Comparison of ENCODE assay signal across 12 cellular contexts in the genomic region with DNA sequence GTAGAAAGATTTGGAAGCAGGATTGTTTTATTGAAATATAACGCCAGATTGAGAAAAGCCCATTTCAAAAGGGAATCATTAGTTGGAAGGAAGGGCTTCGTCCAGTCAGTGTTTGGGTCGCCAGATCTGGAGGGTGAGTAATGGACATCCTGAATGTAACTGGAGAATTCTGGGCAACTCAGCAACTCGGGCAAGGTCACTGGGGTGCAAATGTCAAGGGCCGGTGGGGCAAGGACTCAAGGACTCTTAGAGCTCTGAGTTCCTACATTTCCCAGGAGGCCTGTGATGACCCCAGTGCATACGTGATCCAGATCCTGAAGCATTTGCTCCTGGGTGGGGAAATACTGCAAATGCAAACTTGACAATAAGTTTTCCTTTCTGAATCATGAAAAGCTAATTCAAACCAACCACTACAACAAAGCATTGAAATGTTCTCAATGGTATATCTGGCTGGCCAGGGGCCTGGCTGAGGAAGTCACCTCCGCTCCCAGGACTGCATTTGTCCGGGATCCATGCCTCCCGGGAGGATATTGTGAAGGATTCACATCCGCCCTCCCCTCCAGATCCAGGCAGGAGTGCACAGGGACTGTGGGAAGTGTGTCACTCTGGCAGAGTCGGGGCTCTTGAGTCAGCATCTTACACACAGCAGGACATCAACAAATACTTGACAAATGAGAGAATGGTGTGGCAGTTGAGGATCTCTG.
DNase-seq lines count a peak whose midpoint lies in the region; ATAC-seq, FAIRE-seq and TF ChIP-seq lines count a peak whose summit lies in the region.
"Had no signal": no experiment of that assay in that cellular context is flagged by ENCODE, and none has a peak within 500 bp of the region (broad histone marks: within the 10 kb centered on the region; RNA-seq: fewer than 3 reads in every experiment).

No MANE protein-coding gene starts in this region.

- dilution Hi-C loops in endothelial cell of umbilical vein (cut with MboI; ENCODE audit: extremely low pct_ligation_motif_present, low sequenced_read_pairs) = no loop called here

- H3K4me3 ChIP-seq in endothelial cell of umbilical vein (replicated peaks in 1 of 3; ENCODE audit: insufficient read depth in 1 of 3, low read depth in 1 of 3, low read length in 3 of 3) (no peak overlapping the region), small intestine (ENCODE audit: low read depth in 1 of 2, low read length in 2 of 2) (no peak overlapping the region)
- H3K4me3 ChIP-seq: Peyer's patch had no signal

- peak overlapping the region; percentile 1 for H3K4me2 ChIP-seq in endothelial cell of umbilical vein (ENCODE audit: insufficient read depth, low read length)

- no peak for TF ChIP-seq CTCF in endothelial cell of umbilical vein (IDR thresholded peaks at IDR 0.05; ENCODE audit: extremely low read depth in 1 of 2, insufficient read depth in 1 of 2, low read depth in 1 of 2, low read length in 2 of 2)

- CTCF ChIA-PET in endothelial cell of umbilical vein (lab: Charles Lee) = interaction anchor here (0.9 to 2.4 kb wide), 5 partner anchors 11 to 443 kb away, joined by 3 to 11 read pairs (median 3); no protein-coding TSS in a partner anchor

- H3K4me1 ChIP-seq in endothelial cell of umbilical vein (ENCODE audit: control insufficient read depth, extremely low read depth, insufficient read depth, low read length) (peaks cover 50% of the 10 kb centered on the region), small intestine (ENCODE audit: control insufficient read depth in 2 of 2, insufficient read depth in 1 of 2, low read depth in 1 of 2, low read length in 1 of 2) (no peaks in the 10 kb centered on the region)
- H3K4me1 ChIP-seq: Peyer's patch had no signal

- TF ChIP-seq POLR2A in endothelial cell of umbilical vein (IDR thresholded peaks at IDR 0.05; ENCODE audit: low read depth, low read length) = no peak

- no peaks in the 10 kb centered on the region for H3K79me2 ChIP-seq in endothelial cell of umbilical vein (ENCODE audit: control insufficient read depth, insufficient read depth, low read length)

- H3K9ac ChIP-seq in endothelial cell of umbilical vein (replicated peaks; ENCODE audit: extremely low read depth, insufficient read depth, low read length) = peak overlapping the region; percentile 14

- no peaks in the 10 kb centered on the region for H4K20me1 ChIP-seq in endothelial cell of umbilical vein (replicated peaks; ENCODE audit: control insufficient read depth, extremely low read depth, insufficient read depth, low read length)

- H3K27ac ChIP-seq in endothelial cell of umbilical vein (ENCODE audit: insufficient read depth, low read depth, low read length) (peak overlapping the region; percentile 97), small intestine (ENCODE audit: low read depth in 1 of 2, low read length in 1 of 2) (no peak overlapping the region)
- H3K27ac ChIP-seq: Peyer's patch had no signal

- DNase-seq in 8988T = peak; percentile 70
- DNase-seq in LHCN-M2 (ENCODE audit: low read depth) = peak; percentile 87
- peak; percentile 90 for DNase-seq in endothelial cell of umbilical vein (ENCODE audit: low read depth, low spot score)
- peak; percentile 60 for DNase-seq in myocyte (ENCODE audit: low read depth)
- no peak for DNase-seq in small intestine
- DNase-seq in SIG-M5 (lab: John Stamatoyannopoulos, UW) = no peak
- DNase-seq: activated CD4-positive, alpha-beta T cell treated with anti-CD3 and anti-CD28 coated beads for 48 hours; activated naive CD8-positive, alpha-beta T cell treated with anti-CD3 and anti-CD28 coated beads for 36 hours; Peyer's patch had no signal

- intact Hi-C loops in endothelial cell of umbilical vein (cut with micrococcal nuclease) = loop anchor here (1.0 to 10.0 kb wide), 4 partner anchors 10 to 844 kb away; partner anchors contain the start of gene DOCK1

- peak overlapping the region; percentile 19 for H2AFZ ChIP-seq in endothelial cell of umbilical vein (ENCODE audit: low read depth, low read length)

- TSS peak; percentile 11 for BruUV-seq in endothelial cell of umbilical vein (replicated peaks; lab: Mats Ljungman, UMichigan)

- ATAC-seq in GM18498 (IDR thresholded peaks at IDR 0.05; ENCODE audit: unreplicated experiment) = no peak
- ATAC-seq in GM21786 (IDR thresholded peaks at IDR 0.05; ENCODE audit: unreplicated experiment) = no peak

- H3K9me3 ChIP-seq in endothelial cell of umbilical vein (replicated peaks; ENCODE audit: control insufficient read depth, insufficient read depth, low read length) (no peaks in the 10 kb centered on the region), small intestine (ENCODE audit: control insufficient read depth, low read depth) (no peaks in the 10 kb centered on the region)

- POLR2A ChIA-PET in endothelial cell of umbilical vein (lab: Charles Lee) = interaction anchor here (1.1 kb wide), 1 partner anchor 10 kb away, joined by 4 read pairs; no protein-coding TSS in a partner anchor

- H3K9me1 ChIP-seq in endothelial cell of umbilical vein (replicated peaks; ENCODE audit: control insufficient read depth, extremely low read depth, insufficient read depth, low read length) = no peaks in the 10 kb centered on the region

- 64 to 83% (median 81%) methylated on average over 11 of the region's 11 CpGs for whole genome bisulfite sequencing in small intestine, 3 donors

- H3K27me3 ChIP-seq in endothelial cell of umbilical vein (ENCODE audit: control insufficient read depth in 2 of 2, insufficient read depth in 2 of 2, low read length in 2 of 2) (no peaks in the 10 kb centered on the region), small intestine (ENCODE audit: control insufficient read depth in 2 of 2, insufficient read depth in 2 of 2, low read length in 2 of 2) (no peaks in the 10 kb centered on the region)
- H3K27me3 ChIP-seq: Peyer's patch had no signal

- FAIRE-seq in endothelial cell of umbilical vein (lab: Jason Lieb, UNC) = peak; percentile 95
- FAIRE-seq in small intestine (lab: Jason Lieb, UNC) = no peak
- FAIRE-seq: GM12891 had no signal

- no peaks in the 10 kb centered on the region for H3K36me3 ChIP-seq in endothelial cell of umbilical vein (ENCODE audit: control insufficient read depth in 2 of 2, extremely low read depth in 1 of 2, insufficient read depth in 2 of 2, low read length in 2 of 2)
- no peaks in the 10 kb centered on the region for H3K36me3 ChIP-seq in small intestine (ENCODE audit: control insufficient read depth in 2 of 2, insufficient read depth in 2 of 2, low read length in 2 of 2)
- H3K36me3 ChIP-seq: Peyer's patch had no signal

TF ChIP-seq in endothelial cell of umbilical vein, 7 proteins besides CTCF, POLR2A, EP300 and RAD21:
- no peak for TF ChIP-seq MYC (IDR thresholded peaks at IDR 0.05; ENCODE audit: low read depth, low read length)
- TF ChIP-seq, protein P1, sequence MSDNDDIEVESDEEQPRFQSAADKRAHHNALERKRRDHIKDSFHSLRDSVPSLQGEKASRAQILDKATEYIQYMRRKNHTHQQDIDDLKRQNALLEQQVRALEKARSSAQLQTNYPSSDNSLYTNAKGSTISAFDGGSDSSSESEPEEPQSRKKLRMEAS (IDR thresholded peaks at IDR 0.05; ENCODE audit: insufficient read depth, insufficient read length) = no peak
- TF ChIP-seq GATA2 (IDR thresholded peaks at IDR 0.05; ENCODE audit: insufficient read depth, insufficient read length, low read depth, low read length) = no peak
- no peak for TF ChIP-seq EZH2 (IDR thresholded peaks at IDR 0.05; ENCODE audit: borderline replicate concordance, low read depth, low read length, severe bottlenecking)
- TF ChIP-seq JUN (IDR thresholded peaks at IDR 0.05; ENCODE audit: borderline replicate concordance, insufficient read depth, insufficient read length, low read depth) = peak; percentile 46
- TF ChIP-seq FOS (IDR thresholded peaks at IDR 0.05; ENCODE audit: borderline replicate concordance, insufficient read depth, low read length) = peak; percentile 70
- TF ChIP-seq POLR2AphosphoS5 (IDR thresholded peaks at IDR 0.05; ENCODE audit: insufficient read depth, low read depth, low read length) = peak; percentile 62

Comparison
In these comparisons a context has a peak if more than half of its experiments do, and no peak if none do; other contexts are left out.
1. DNase-seq: peak in 8988T (single experiment), LHCN-M2 (single experiment), endothelial cell of umbilical vein (single experiment) and myocyte (single experiment); none in small intestine (single experiment) and SIG-M5 (single experiment).